In the genomic region with DNA sequence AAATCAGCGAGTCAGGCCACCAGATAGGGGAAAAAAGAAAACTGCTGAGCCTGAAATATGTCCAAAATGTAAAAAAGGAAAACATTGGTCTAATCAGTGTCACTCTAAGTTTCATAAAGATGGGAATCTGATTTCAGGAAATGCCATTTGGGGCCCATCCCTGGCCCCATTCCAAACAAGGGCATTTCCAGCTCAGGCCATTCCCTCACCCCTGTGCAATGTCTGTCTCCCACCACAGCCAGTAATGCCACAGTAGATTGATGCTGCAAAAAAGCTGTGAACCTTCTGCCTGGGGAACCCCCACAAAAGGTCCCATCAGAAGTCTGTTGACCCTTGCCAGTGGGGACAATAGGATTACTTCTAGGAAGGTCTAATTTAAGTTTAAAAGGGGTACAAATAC, we compare ENCODE assay signal across 19 cellular contexts.
DNase-seq lines count a peak whose midpoint lies in the region; ATAC-seq and TF ChIP-seq lines count a peak whose summit lies in the region.
"Had no signal": no experiment of that assay in that cellular context is flagged by ENCODE, and none has a peak within 500 bp of the region (broad histone marks: within the 10 kb centered on the region; RNA-seq: fewer than 3 reads in every experiment).

No MANE protein-coding gene starts in this region.

- H4K8ac ChIP-seq in mesenchymal stem cell (ENCODE audit: low read length), result no peak overlapping the region

- no peak overlapping the region for H2AFZ ChIP-seq in mesenchymal stem cell (ENCODE audit: low read depth, low read length)
- H2AFZ ChIP-seq: GM23338 had no signal

- H2AK5ac ChIP-seq in mesenchymal stem cell (ENCODE audit: low read length, severe bottlenecking), result no peak overlapping the region

- H2BK5ac ChIP-seq in mesenchymal stem cell (ENCODE audit: low read depth, low read length, poor library complexity, severe bottlenecking), result no peak overlapping the region

- peak overlapping the region; percentile 81 for H3K27ac Mint-ChIP-seq in osteocyte (ENCODE audit: unreplicated experiment)
- no peak overlapping the region for H3K27ac Mint-ChIP-seq in stimulated activated naive B cell treated with anti-CD40 and anti-IgM and Interleukin-4, amounts not matched to agents 10 μg/mL and 1 μg/mL and 100 μg/mL, for 72 hours
- H3K27ac Mint-ChIP-seq: B cell; CD4-positive, CD25-positive, alpha-beta regulatory T cell; CD8-positive, alpha-beta T cell; GM23338; H9 had no signal

- no CpG with 5 or more reads among the region's 1 CpG for WGBS in mesenchymal stem cell

- no peak overlapping the region for H3K4ac ChIP-seq in mesenchymal stem cell (ENCODE audit: low read depth in 1 of 2, low read length in 2 of 2)

- no peak overlapping the region for H3K27ac ChIP-seq in mesenchymal stem cell (ENCODE audit: low read length, poor library complexity, severe bottlenecking)
- H3K27ac ChIP-seq: BLaER1, C4-2B had no signal

- H3K9me3 ChIP-seq in adipocyte (ENCODE audit: control insufficient read depth, low read length), result peaks cover 18% of the 10 kb centered on the region
- H3K9me3 ChIP-seq in mesenchymal stem cell (ENCODE audit: control insufficient read depth, low read length), result peaks cover 3% of the 10 kb centered on the region

- no peak for TF ChIP-seq CTCF in osteocyte (IDR thresholded peaks at IDR 0.05)

- H3K27me3 ChIP-seq in adipocyte (replicated peaks; ENCODE audit: control insufficient read depth, insufficient read depth, low read length), result no peaks in the 10 kb centered on the region
- H3K27me3 ChIP-seq in mesenchymal stem cell (ENCODE audit: control insufficient read depth in 1 of 2, insufficient read depth in 1 of 2, low read length in 2 of 2), result no peaks in the 10 kb centered on the region
- H3K27me3 ChIP-seq: BLaER1 had no signal

- H3K23ac ChIP-seq in mesenchymal stem cell (ENCODE audit: low read length in 2 of 2), result no peak overlapping the region

- H3K79me1 ChIP-seq in mesenchymal stem cell (replicated peaks; ENCODE audit: low read length, poor library complexity, severe bottlenecking), result no peaks in the 10 kb centered on the region

- DNase-seq in EH (ENCODE audit: low read depth), result peak; percentile 21
- DNase-seq in adipocyte (ENCODE audit: low read depth), result peak; percentile 3
- peak; percentile 34 for DNase-seq in mesenchymal stem cell
- DNase-seq in osteocyte (ENCODE audit: extremely low spot score, unreplicated experiment), result no peak
- DNase-seq in stimulated activated naive B cell treated with anti-CD40 and anti-IgM and Interleukin-4, amounts not matched to agents 10 μg/mL and 1 μg/mL and 100 μg/mL, for 72 hours, result no peak
- no peak for DNase-seq in SIG-M5 treated with dmso at 0.1 percent for 504 hours (lab: John Stamatoyannopoulos, UW; ENCODE audit: unreplicated experiment)
- DNase-seq: Caco-2; CD4-positive, CD25-positive, alpha-beta regulatory T cell; CD8-positive, alpha-beta T cell; DMS 273 treated with DMSO at 0.1 percent for 48 hours; DMS79; GF-D8; H9 had no signal

- no peak overlapping the region for H2BK15ac ChIP-seq in mesenchymal stem cell (ENCODE audit: low read depth, poor library complexity, severe bottlenecking)

- H3K4me1 ChIP-seq in adipocyte (ENCODE audit: control insufficient read depth, insufficient read depth, low read length) (no peaks in the 10 kb centered on the region), mesenchymal stem cell (ENCODE audit: control insufficient read depth, insufficient read depth, low read depth, low read length) (no peaks in the 10 kb centered on the region)
- H3K4me1 ChIP-seq: BLaER1, Caco-2 had no signal

- no peak for ATAC-seq in stimulated activated naive B cell treated with anti-CD40 and anti-IgM and Interleukin-4, amounts not matched to agents 10 μg/mL and 1 μg/mL and 100 μg/mL, for 72 hours (replicated peaks)
- ATAC-seq in HG03354 (IDR thresholded peaks at IDR 0.05; ENCODE audit: poor library complexity, severe bottlenecking, unreplicated experiment), result no peak
- ATAC-seq: CD8-positive, alpha-beta T cell; GM23338; HCT116 had no signal

- H3K4me3 Mint-ChIP-seq in osteocyte (ENCODE audit: unreplicated experiment), result peak overlapping the region; percentile 33
- H3K4me3 Mint-ChIP-seq in stimulated activated naive B cell treated with anti-CD40 and anti-IgM and Interleukin-4, amounts not matched to agents 10 μg/mL and 1 μg/mL and 100 μg/mL, for 72 hours, result no peak overlapping the region
- H3K4me3 Mint-ChIP-seq: B cell; CD4-positive, CD25-positive, alpha-beta regulatory T cell; CD8-positive, alpha-beta T cell; GM23338; H9 had no signal

- H3K36me3 ChIP-seq in adipocyte (ENCODE audit: control insufficient read depth, insufficient read depth, low read length, severe bottlenecking) (no peaks in the 10 kb centered on the region), mesenchymal stem cell (ENCODE audit: control insufficient read depth in 1 of 2, insufficient read depth in 2 of 2, low read depth in 1 of 2, low read length in 2 of 2) (no peaks in the 10 kb centered on the region)
- H3K36me3 ChIP-seq: BLaER1 had no signal

- H3K27me3 Mint-ChIP-seq in osteocyte (ENCODE audit: unreplicated experiment), result no peaks in the 10 kb centered on the region
- H3K27me3 Mint-ChIP-seq in stimulated activated naive B cell treated with anti-CD40 and anti-IgM and Interleukin-4, amounts not matched to agents 10 μg/mL and 1 μg/mL and 100 μg/mL, for 72 hours, result no peaks in the 10 kb centered on the region
- H3K27me3 Mint-ChIP-seq: CD4-positive, CD25-positive, alpha-beta regulatory T cell had no signal

- H2BK120ac ChIP-seq in mesenchymal stem cell (ENCODE audit: low read depth, low read length), result no peak overlapping the region

- H3K4me3 ChIP-seq in adipocyte (ENCODE audit: low read length) (no peak overlapping the region), mesenchymal stem cell (ENCODE audit: insufficient read depth in 1 of 2, low read depth in 1 of 2, low read length in 2 of 2) (no peak overlapping the region)
- H3K4me3 ChIP-seq: BLaER1, GM23338 had no signal

- H3K9ac ChIP-seq in adipocyte (ENCODE audit: low read length) (no peak overlapping the region), mesenchymal stem cell (ENCODE audit: low read length) (no peak overlapping the region)
- H3K9ac ChIP-seq: BLaER1 had no signal

- H4K91ac ChIP-seq in mesenchymal stem cell (ENCODE audit: low read length), result no peak overlapping the region

- peaks cover 24% of the 10 kb centered on the region for H3K9me3 Mint-ChIP-seq in osteocyte (ENCODE audit: unreplicated experiment)
- peaks cover 15 to 19% of the 10 kb centered on the region in 2 donors for H3K9me3 Mint-ChIP-seq in stimulated activated naive B cell treated with anti-CD40 and anti-IgM and Interleukin-4, amounts not matched to agents 10 μg/mL and 1 μg/mL and 100 μg/mL, for 72 hours

- H3K18ac ChIP-seq in mesenchymal stem cell (ENCODE audit: low read depth in 1 of 2, low read length in 2 of 2), result no peak overlapping the region

- no peaks in the 10 kb centered on the region for H3K36me3 Mint-ChIP-seq in osteocyte (ENCODE audit: unreplicated experiment)
- H3K36me3 Mint-ChIP-seq in stimulated activated naive B cell treated with anti-CD40 and anti-IgM and Interleukin-4, amounts not matched to agents 10 μg/mL and 1 μg/mL and 100 μg/mL, for 72 hours, result no peaks in the 10 kb centered on the region
- H3K36me3 Mint-ChIP-seq: CD4-positive, CD25-positive, alpha-beta regulatory T cell; CD8-positive, alpha-beta T cell had no signal

- H3K4me1 Mint-ChIP-seq in osteocyte (ENCODE audit: unreplicated experiment), result peaks cover 18% of the 10 kb centered on the region
- H3K4me1 Mint-ChIP-seq in stimulated activated naive B cell treated with anti-CD40 and anti-IgM and Interleukin-4, amounts not matched to agents 10 μg/mL and 1 μg/mL and 100 μg/mL, for 72 hours, result no peaks in the 10 kb centered on the region
- H3K4me1 Mint-ChIP-seq: B cell; CD4-positive, CD25-positive, alpha-beta regulatory T cell; GM23338; H9 had no signal

- H2BK12ac ChIP-seq in mesenchymal stem cell (ENCODE audit: low read length in 2 of 2), result no peak overlapping the region

- no peak overlapping the region for H3K14ac ChIP-seq in mesenchymal stem cell (ENCODE audit: low read length in 2 of 2)

- no peak overlapping the region for H3K4me2 ChIP-seq in mesenchymal stem cell (ENCODE audit: low read length, poor library complexity, severe bottlenecking)
- H3K4me2 ChIP-seq: BLaER1, GM23338 had no signal

Comparison
In these comparisons a context has a peak if more than half of its experiments do, and no peak if none do; other contexts are left out.
1. DNase-seq: peak in EH (single experiment), adipocyte (single experiment) and mesenchymal stem cell (single experiment); none in osteocyte (single experiment), stimulated activated naive B cell treated with anti-CD40 and anti-IgM and Interleukin-4, amounts not matched to agents 10 μg/mL and 1 μg/mL and 100 μg/mL, for 72 hours (single experiment) and SIG-M5 treated with dmso at 0.1 percent for 504 hours (single experiment).